Comparison of ENCODE assay signal across 19 cellular contexts in the genomic region with DNA sequence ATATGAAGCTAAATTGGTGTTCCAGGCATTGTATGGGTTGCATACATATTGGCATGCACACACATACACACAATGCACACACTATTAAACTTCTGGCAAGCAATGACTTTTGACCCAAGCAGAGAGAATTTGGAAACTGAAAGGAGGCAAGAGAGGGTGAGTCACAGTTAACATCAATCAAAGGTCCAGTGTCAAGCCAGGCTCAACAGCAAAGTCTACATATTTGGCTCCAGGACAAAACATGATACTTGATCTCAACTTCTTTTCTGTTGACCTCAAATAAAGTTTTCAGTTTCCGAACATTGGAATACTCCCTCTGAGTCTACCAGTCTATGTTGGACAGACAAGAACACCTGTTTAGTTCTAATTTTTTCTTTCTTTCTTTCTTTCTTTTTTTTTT. TPM values are rescaled to one million over a fixed set of nuclear protein-coding genes. Genes with fewer than 3 reads are reported as not detected.
DNase-seq lines count a peak whose midpoint lies in the region; ATAC-seq and TF ChIP-seq lines count a peak whose summit lies in the region.
"Had no signal": no experiment of that assay in that cellular context is flagged by ENCODE, and none has a peak within 500 bp of the region (broad histone marks: within the 10 kb centered on the region; RNA-seq: fewer than 3 reads in every experiment).

No MANE protein-coding gene starts in this region.

- H2AFZ ChIP-seq in SK-N-SH (ENCODE audit: low read depth) (no peak overlapping the region), PC-3 (ENCODE audit: low read length) (no peak overlapping the region)

- H3K9me2 ChIP-seq in SK-N-SH (no peaks in the 10 kb centered on the region), PC-3 (replicated peaks; ENCODE audit: low read length) (no peaks in the 10 kb centered on the region)

- no peak for TF ChIP-seq RAD21 in SK-N-SH (IDR thresholded peaks at IDR 0.05; ENCODE audit: low read length)

- H3K27me3 ChIP-seq in SK-N-SH (ENCODE audit: insufficient read depth) (no peaks in the 10 kb centered on the region), PC-3 (ENCODE audit: low read length) (no peaks in the 10 kb centered on the region)
- H3K27me3 ChIP-seq: SJSA1, upper lobe of left lung had no signal

- CTCF ChIA-PET in SK-N-SH (lab: Yijun Ruan, JAX) = interaction anchor here (1.2 to 3.7 kb wide), 2 partner anchors 10 to 199 kb away, joined by 4 to 24 read pairs; no protein-coding TSS in a partner anchor
- CTCF ChIA-PET in PC-3 (lab: Charles Lee) = interaction anchor here (0.6 kb wide), 1 partner anchor 750 kb away, joined by 3 read pairs; no protein-coding TSS in a partner anchor

- TF ChIP-seq EP300 in SK-N-SH (IDR thresholded peaks at IDR 0.05; ENCODE audit: borderline replicate concordance in 1 of 2, low read depth in 1 of 2, low read length in 1 of 2) = no peak

- intact Hi-C loops in PC-3 (cut with micrococcal nuclease) = no loop called here

- H3F3A ChIP-seq in SK-N-SH (replicated peaks; ENCODE audit: insufficient read depth) = no peaks in the 10 kb centered on the region
- no peaks in the 10 kb centered on the region for H3F3A ChIP-seq in PC-3 (ENCODE audit: low read length, unreplicated experiment)

- in situ Hi-C loops in KBM-7 (cut with MboI; ENCODE audit: low pct_unique_long_range_greater_than_20kb, low sequenced_read_pairs) = loop anchor here (25.0 kb wide), 1 partner anchor 755 kb away; no protein-coding TSS in a partner anchor

- H4K20me1 ChIP-seq in SK-N-SH (ENCODE audit: insufficient read depth) = no peaks in the 10 kb centered on the region
- no peaks in the 10 kb centered on the region for H4K20me1 ChIP-seq in PC-3 (ENCODE audit: low read length)

- POLR2A ChIA-PET in SK-N-SH (lab: Yijun Ruan, JAX) = no interaction called here
- POLR2A ChIA-PET in PC-3 (lab: Charles Lee; ENCODE audit: unreplicated experiment) = no interaction called here

- H3K4me3 ChIP-seq in SK-N-SH (ENCODE audit: low read depth in 2 of 2, low read length in 1 of 2) (no peak overlapping the region), PC-3 (ENCODE audit: low read length) (no peak overlapping the region), fibroblast of the aortic adventitia (ENCODE audit: low read depth, low read length) (no peak overlapping the region)
- H3K4me3 ChIP-seq: SJSA1, upper lobe of left lung had no signal

- H3K36me3 ChIP-seq in SK-N-SH (replicated peaks in 1 of 2; ENCODE audit: control insufficient read depth in 1 of 2, insufficient read depth in 2 of 2, low read length in 1 of 2) (no peaks in the 10 kb centered on the region), PC-3 (ENCODE audit: low read depth, low read length) (no peaks in the 10 kb centered on the region)
- H3K36me3 ChIP-seq: SJSA1, upper lobe of left lung had no signal

- WGBS in SK-N-SH (ENCODE audit: low lambda C conversion rate) = 85% methylated on average over 1 of the region's 1 CpG

- no peak for DNase-seq in SK-N-SH
- peak; percentile 87 for DNase-seq in PC-3
- peak; percentile 49 for DNase-seq in fibroblast of the aortic adventitia (ENCODE audit: low read depth)
- peak; percentile 62 for DNase-seq in stromal cell of bone marrow (ENCODE audit: low read depth)
- no peak for DNase-seq in KBM-7
- DNase-seq: activated B cell treated with CpG ODN at 0.5 μM for 24 hours; activated CD8-positive, alpha-beta memory T cell treated with anti-CD3 and anti-CD28 coated beads, Interleukin-2, amount 50 U/mL, for 48 hours; activated naive CD8-positive, alpha-beta T cell treated with anti-CD3 and anti-CD28 coated beads for 36 hours; erythroblast; NCI-H1105; NCI-H446; stimulated activated CD4-positive, alpha-beta T cell treated with anti-CD3 and anti-CD28 coated beads, Interleukin-1b, Interleukin-23, amount 100 ng/mL, for 48 hours; upper lobe of left lung had no signal

- no peak overlapping the region for H3K4me2 ChIP-seq in SK-N-SH
- peak overlapping the region; percentile 24; the same call in 1 of the 2 replicates for H3K4me2 ChIP-seq in PC-3 (ENCODE audit: low read length)

- no TSS peak for BruUV-seq in PC-3 (replicated peaks; lab: Mats Ljungman, UMichigan)

- H3K4me1 ChIP-seq in SK-N-SH (ENCODE audit: control insufficient read depth in 1 of 2, insufficient read depth in 2 of 2, low read depth in 1 of 2, low read length in 1 of 2) = no peaks in the 10 kb centered on the region
- peaks cover 10% of the 10 kb centered on the region for H3K4me1 ChIP-seq in PC-3 (ENCODE audit: insufficient read depth, low read length)
- H3K4me1 ChIP-seq: SJSA1 had no signal

- no peak; the same call in 2 of the 3 replicates for ATAC-seq in SK-N-SH treated with all-trans-retinoic acid at 6 μM for 48 hours
- ATAC-seq in PC-3 = peak; percentile 91
- no peak for ATAC-seq in HG03457 (IDR thresholded peaks at IDR 0.05; ENCODE audit: unreplicated experiment)
- no peak for ATAC-seq in HG03039 (IDR thresholded peaks at IDR 0.05; ENCODE audit: unreplicated experiment)

- H3K9ac ChIP-seq in SK-N-SH = no peak overlapping the region
- no peak overlapping the region for H3K9ac ChIP-seq in PC-3 (ENCODE audit: low read length)

- no peak for TF ChIP-seq CTCF in SK-N-SH (IDR thresholded peaks at IDR 0.05)
- no peak for TF ChIP-seq CTCF in PC-3 (conservative IDR thresholded peaks at IDR 0.05; ENCODE audit: low read depth, low read length)
- TF ChIP-seq CTCF in fibroblast of the aortic adventitia (IDR thresholded peaks at IDR 0.05; ENCODE audit: insufficient read depth, low read length) = no peak

- H3K27ac ChIP-seq in SK-N-SH (ENCODE audit: low read depth in 2 of 2, low read length in 1 of 2) (no peak overlapping the region), PC-3 (ENCODE audit: low read length) (no peak overlapping the region)
- H3K27ac ChIP-seq: HL-60, SJSA1, upper lobe of left lung had no signal

- H3K79me2 ChIP-seq in SK-N-SH (ENCODE audit: insufficient read depth) (no peaks in the 10 kb centered on the region), PC-3 (ENCODE audit: low read length) (no peaks in the 10 kb centered on the region)

- no peaks in the 10 kb centered on the region for H3K9me3 ChIP-seq in SK-N-SH
- H3K9me3 ChIP-seq in PC-3 (ENCODE audit: low read length) = no peaks in the 10 kb centered on the region
- H3K9me3 ChIP-seq: SJSA1, upper lobe of left lung had no signal

TF ChIP-seq in SK-N-SH, 30 proteins besides CTCF, POLR2A, EP300 and RAD21:
- TF ChIP-seq, protein P1, sequence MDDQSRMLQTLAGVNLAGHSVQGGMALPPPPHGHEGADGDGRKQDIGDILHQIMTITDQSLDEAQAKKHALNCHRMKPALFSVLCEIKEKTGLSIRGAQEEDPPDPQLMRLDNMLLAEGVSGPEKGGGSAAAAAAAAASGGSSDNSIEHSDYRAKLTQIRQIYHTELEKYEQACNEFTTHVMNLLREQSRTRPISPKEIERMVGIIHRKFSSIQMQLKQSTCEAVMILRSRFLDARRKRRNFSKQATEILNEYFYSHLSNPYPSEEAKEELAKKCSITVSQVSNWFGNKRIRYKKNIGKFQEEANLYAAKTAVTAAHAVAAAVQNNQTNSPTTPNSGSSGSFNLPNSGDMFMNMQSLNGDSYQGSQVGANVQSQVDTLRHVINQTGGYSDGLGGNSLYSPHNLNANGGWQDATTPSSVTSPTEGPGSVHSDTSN (IDR thresholded peaks at IDR 0.05) = peak; percentile 31; the same call in 1 of the 2 replicates
- TF ChIP-seq TEAD4 (IDR thresholded peaks at IDR 0.05; ENCODE audit: borderline replicate concordance, insufficient read depth) = no peak
TF ChIP-seq in SK-N-SH: peak in this region for 1.

TF ChIP-seq in SK-N-SH treated with all-trans-retinoic acid at 6 μM for 48 hours, 23 proteins besides CTCF, POLR2A, EP300 and RAD21:
- TF ChIP-seq ZFP30 (CRISPR knock-in tag; IDR thresholded peaks at IDR 0.05) = no peak
- TF ChIP-seq PPARA (CRISPR knock-in tag; IDR thresholded peaks at IDR 0.05; ENCODE audit: borderline replicate concordance) = no peak
- no peak for TF ChIP-seq GLIS3 (CRISPR knock-in tag; IDR thresholded peaks at IDR 0.05)
- no peak for TF ChIP-seq OSR1 (CRISPR knock-in tag; IDR thresholded peaks at IDR 0.05)
- no peak for TF ChIP-seq SNAI2 (CRISPR knock-in tag; IDR thresholded peaks at IDR 0.05)
- TF ChIP-seq RARB (CRISPR knock-in tag; IDR thresholded peaks at IDR 0.05) = no peak
- TF ChIP-seq, protein P2, sequence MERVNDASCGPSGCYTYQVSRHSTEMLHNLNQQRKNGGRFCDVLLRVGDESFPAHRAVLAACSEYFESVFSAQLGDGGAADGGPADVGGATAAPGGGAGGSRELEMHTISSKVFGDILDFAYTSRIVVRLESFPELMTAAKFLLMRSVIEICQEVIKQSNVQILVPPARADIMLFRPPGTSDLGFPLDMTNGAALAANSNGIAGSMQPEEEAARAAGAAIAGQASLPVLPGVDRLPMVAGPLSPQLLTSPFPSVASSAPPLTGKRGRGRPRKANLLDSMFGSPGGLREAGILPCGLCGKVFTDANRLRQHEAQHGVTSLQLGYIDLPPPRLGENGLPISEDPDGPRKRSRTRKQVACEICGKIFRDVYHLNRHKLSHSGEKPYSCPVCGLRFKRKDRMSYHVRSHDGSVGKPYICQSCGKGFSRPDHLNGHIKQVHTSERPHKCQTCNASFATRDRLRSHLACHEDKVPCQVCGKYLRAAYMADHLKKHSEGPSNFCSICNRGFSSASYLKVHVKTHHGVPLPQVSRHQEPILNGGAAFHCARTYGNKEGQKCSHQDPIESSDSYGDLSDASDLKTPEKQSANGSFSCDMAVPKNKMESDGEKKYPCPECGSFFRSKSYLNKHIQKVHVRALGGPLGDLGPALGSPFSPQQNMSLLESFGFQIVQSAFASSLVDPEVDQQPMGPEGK (CRISPR knock-in tag; IDR thresholded peaks at IDR 0.05; ENCODE audit: borderline replicate concordance) = no peak
- TF ChIP-seq, protein P3, sequence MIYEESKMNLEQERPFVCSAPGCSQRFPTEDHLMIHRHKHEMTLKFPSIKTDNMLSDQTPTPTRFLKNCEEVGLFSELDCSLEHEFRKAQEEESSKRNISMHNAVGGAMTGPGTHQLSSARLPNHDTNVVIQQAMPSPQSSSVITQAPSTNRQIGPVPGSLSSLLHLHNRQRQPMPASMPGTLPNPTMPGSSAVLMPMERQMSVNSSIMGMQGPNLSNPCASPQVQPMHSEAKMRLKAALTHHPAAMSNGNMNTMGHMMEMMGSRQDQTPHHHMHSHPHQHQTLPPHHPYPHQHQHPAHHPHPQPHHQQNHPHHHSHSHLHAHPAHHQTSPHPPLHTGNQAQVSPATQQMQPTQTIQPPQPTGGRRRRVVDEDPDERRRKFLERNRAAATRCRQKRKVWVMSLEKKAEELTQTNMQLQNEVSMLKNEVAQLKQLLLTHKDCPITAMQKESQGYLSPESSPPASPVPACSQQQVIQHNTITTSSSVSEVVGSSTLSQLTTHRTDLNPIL (CRISPR knock-in tag; IDR thresholded peaks at IDR 0.05; ENCODE audit: low read depth) = no peak

RNA-seq across cellular contexts. Expression of a gene that starts 28.3 kb away (rescaled TPM):
- polyA plus RNA-seq in SK-N-SH (2012; rRNA removed) = 0.97 and 1.9 TPM in 2 replicates
- polyA plus RNA-seq in SK-N-SH (2012; cell fraction: cytosol; rRNA removed) = 0.84 and 1.0 TPM in 2 replicates
- polyA plus RNA-seq in SK-N-SH (2012; cell fraction: nucleus; rRNA removed) = 2.3 and 2.7 TPM in 2 replicates
- 6.5 and 8.3 TPM in 2 replicates for total RNA-seq in PC-3 (2014; rRNA removed)
- 1.1 and 1.2 TPM in 2 replicates for total RNA-seq in fibroblast of the aortic adventitia (ENCODE audit: low replicate concordance)
- total RNA-seq: progenitor cell of endocrine pancreas had no signal

Comparison
In these comparisons a context has a peak if more than half of its experiments do, and no peak if none do; other contexts are left out.
1. DNase-seq: peak in PC-3 (single experiment), fibroblast of the aortic adventitia (single experiment) and stromal cell of bone marrow (single experiment); none in SK-N-SH (single experiment) and KBM-7 (single experiment).